Comparison of ENCODE assay signal across 8 cellular contexts in genomic region chr19:6362351-6362801, GRCh38. TPM values are rescaled to one million over a fixed set of nuclear protein-coding genes. Genes with fewer than 3 reads are reported as not detected.
DNase-seq lines count a peak whose midpoint lies in the region; ATAC-seq lines count a peak whose summit lies in the region.

No MANE protein-coding gene starts in this region.

- H3K4me1 ChIP-seq in rectal smooth muscle tissue (ENCODE audit: control insufficient read depth, insufficient read depth, low read length), result peaks cover 5% of the 10 kb centered on the region

- peak overlapping the region; percentile 86 for H3K4me3 ChIP-seq in rectal smooth muscle tissue (ENCODE audit: low read length)

- peaks cover 8% of the 10 kb centered on the region for H3K36me3 ChIP-seq in rectal smooth muscle tissue (ENCODE audit: control insufficient read depth, insufficient read depth, low read length)

- peak overlapping the region; percentile 57 for H3K9ac ChIP-seq in rectal smooth muscle tissue (ENCODE audit: low read length)

- no peaks in the 10 kb centered on the region for H3K27me3 ChIP-seq in rectal smooth muscle tissue (ENCODE audit: control insufficient read depth, insufficient read depth, low read length)

- peak; percentile 47 for DNase-seq in activated CD4-positive, alpha-beta T cell treated with anti-CD3 and anti-CD28 coated beads for 48 hours
- no peak for DNase-seq in retina
- no peak for DNase-seq in effector CD8-positive, alpha-beta T cell (lab: John Stamatoyannopoulos, UW)

- ATAC-seq in GM18909 (IDR thresholded peaks at IDR 0.05; ENCODE audit: poor library complexity, unreplicated experiment) (peak; percentile 15), esophagus mucosa (peak; percentile 2), GM18867 (IDR thresholded peaks at IDR 0.05; ENCODE audit: unreplicated experiment) (no peak), GM21528 (IDR thresholded peaks at IDR 0.05; ENCODE audit: low FRiP score, unreplicated experiment) (no peak)

- peak overlapping the region; percentile 72 for H3K27ac ChIP-seq in rectal smooth muscle tissue (ENCODE audit: low read depth, low read length)

RNA-seq across cellular contexts. Expression of gene CLPP, which starts 1.0 kb away (rescaled TPM):
- 65.4 TPM for total RNA-seq in esophagus mucosa

RNA-seq across cellular contexts. Expression of gene ALKBH7, which starts 10.2 kb away (rescaled TPM):
- 74.8 TPM for total RNA-seq in esophagus mucosa

RNA-seq across cellular contexts. Expression of gene PSPN, which starts 13.4 kb away (rescaled TPM):
- total RNA-seq in esophagus mucosa, result 1.5 TPM

RNA-seq across cellular contexts. Expression of gene ACER1, which starts 29.0 kb away (rescaled TPM):
- 1.8 TPM for total RNA-seq in esophagus mucosa

RNA-seq across cellular contexts. Expression of gene GTF2F1, which starts 30.6 kb away (rescaled TPM):
- total RNA-seq in esophagus mucosa, result 32.6 TPM

Comparison
In these comparisons a context has a peak if more than half of its experiments do, and no peak if none do; other contexts are left out.
1. ATAC-seq: peak in GM18909 (single experiment) and esophagus mucosa (single experiment); none in GM18867 (single experiment) and GM21528 (single experiment).